Comparison of ENCODE assay signal across 10 cellular contexts in genomic region chr20:4998160-4998651, GRCh38. TPM values are rescaled to one million over a fixed set of nuclear protein-coding genes. Genes with fewer than 3 reads are reported as not detected.
DNase-seq lines count a peak whose midpoint lies in the region; ATAC-seq and TF ChIP-seq lines count a peak whose summit lies in the region.
"Had no signal": no experiment of that assay in that cellular context is flagged by ENCODE, and none has a peak within 500 bp of the region (broad histone marks: within the 10 kb centered on the region; RNA-seq: fewer than 3 reads in every experiment).

No MANE protein-coding gene starts in this region.

- in situ Hi-C loops in astrocyte of the cerebellum (cut with HindIII; ENCODE audit: low sequenced_read_pairs), result no loop called here

- no peaks in the 10 kb centered on the region for H3K27me3 Mint-ChIP-seq in activated CD8-positive, alpha-beta T cell treated with anti-CD3 and anti-CD28 coated beads for 36 hours
- peaks cover 2% of the 10 kb centered on the region for H3K27me3 Mint-ChIP-seq in activated CD8-positive, alpha-beta T cell treated with anti-CD3 and anti-CD28 coated beads, Interleukin-2, amount 10 ng/mL, durations not matched to agents 7 days and 5 days (ENCODE audit: low read depth)
- peaks cover under 1% of the 10 kb centered on the region for H3K27me3 Mint-ChIP-seq in activated CD4-positive, alpha-beta memory T cell treated with anti-CD3 and anti-CD28 coated beads, Interleukin-2, amount 10 ng/mL, durations not matched to agents 7 days and 5 days

- POLR2A ChIA-PET in activated CD8-positive, alpha-beta T cell treated with anti-CD3 and anti-CD28 coated beads for 36 hours (lab: Charles Lee), result interaction anchor here (0.9 kb wide), 1 partner anchor 93 kb away, joined by 4 read pairs; no protein-coding TSS in a partner anchor
- POLR2A ChIA-PET in activated CD8-positive, alpha-beta T cell treated with anti-CD3 and anti-CD28 coated beads, Interleukin-2, amount 10 ng/mL, durations not matched to agents 7 days and 5 days (lab: Charles Lee), result interaction anchor here (1.1 kb wide), 1 partner anchor 129 kb away, joined by 4 read pairs; the partner anchor contains the start of gene CDS2
- POLR2A ChIA-PET in activated CD4-positive, alpha-beta memory T cell treated with anti-CD3 and anti-CD28 coated beads, Interleukin-2, amount 10 ng/mL, durations not matched to agents 7 days and 5 days (lab: Charles Lee), result interaction anchor here (0.7 kb wide), 1 partner anchor 131 kb away, joined by 3 read pairs; no protein-coding TSS in a partner anchor

- H3K4me3 Mint-ChIP-seq in activated CD8-positive, alpha-beta T cell treated with anti-CD3 and anti-CD28 coated beads for 36 hours, result peak overlapping the region; percentile 18
- no peak overlapping the region for H3K4me3 Mint-ChIP-seq in activated CD8-positive, alpha-beta T cell treated with anti-CD3 and anti-CD28 coated beads, Interleukin-2, amount 10 ng/mL, durations not matched to agents 7 days and 5 days
- no peak overlapping the region for H3K4me3 Mint-ChIP-seq in activated CD4-positive, alpha-beta memory T cell treated with anti-CD3 and anti-CD28 coated beads, Interleukin-2, amount 10 ng/mL, durations not matched to agents 7 days and 5 days

- H3K4me1 Mint-ChIP-seq in activated CD8-positive, alpha-beta T cell treated with anti-CD3 and anti-CD28 coated beads for 36 hours (ENCODE audit: low read depth), result peaks cover 51% of the 10 kb centered on the region
- peaks cover 29% of the 10 kb centered on the region for H3K4me1 Mint-ChIP-seq in activated CD8-positive, alpha-beta T cell treated with anti-CD3 and anti-CD28 coated beads, Interleukin-2, amount 10 ng/mL, durations not matched to agents 7 days and 5 days (ENCODE audit: low read depth)
- H3K4me1 Mint-ChIP-seq in activated CD4-positive, alpha-beta memory T cell treated with anti-CD3 and anti-CD28 coated beads, Interleukin-2, amount 10 ng/mL, durations not matched to agents 7 days and 5 days, result peaks cover 24% of the 10 kb centered on the region

- H3K36me3 Mint-ChIP-seq in activated CD8-positive, alpha-beta T cell treated with anti-CD3 and anti-CD28 coated beads for 36 hours (ENCODE audit: low read depth), result peaks cover 6% of the 10 kb centered on the region
- H3K36me3 Mint-ChIP-seq in activated CD8-positive, alpha-beta T cell treated with anti-CD3 and anti-CD28 coated beads, Interleukin-2, amount 10 ng/mL, durations not matched to agents 7 days and 5 days (ENCODE audit: low read depth), result peaks cover 9% of the 10 kb centered on the region
- peaks cover 3% of the 10 kb centered on the region for H3K36me3 Mint-ChIP-seq in activated CD4-positive, alpha-beta memory T cell treated with anti-CD3 and anti-CD28 coated beads, Interleukin-2, amount 10 ng/mL, durations not matched to agents 7 days and 5 days (ENCODE audit: low read depth)

- no peak overlapping the region for H3K27ac Mint-ChIP-seq in activated CD8-positive, alpha-beta T cell treated with anti-CD3 and anti-CD28 coated beads for 36 hours
- no peak overlapping the region for H3K27ac Mint-ChIP-seq in activated CD8-positive, alpha-beta T cell treated with anti-CD3 and anti-CD28 coated beads, Interleukin-2, amount 10 ng/mL, durations not matched to agents 7 days and 5 days
- no peak overlapping the region for H3K27ac Mint-ChIP-seq in activated CD4-positive, alpha-beta memory T cell treated with anti-CD3 and anti-CD28 coated beads, Interleukin-2, amount 10 ng/mL, durations not matched to agents 7 days and 5 days

- H3K9me3 Mint-ChIP-seq in activated CD8-positive, alpha-beta T cell treated with anti-CD3 and anti-CD28 coated beads for 36 hours, result no peaks in the 10 kb centered on the region
- no peaks in the 10 kb centered on the region for H3K9me3 Mint-ChIP-seq in activated CD8-positive, alpha-beta T cell treated with anti-CD3 and anti-CD28 coated beads, Interleukin-2, amount 10 ng/mL, durations not matched to agents 7 days and 5 days (ENCODE audit: insufficient read depth)
- H3K9me3 Mint-ChIP-seq in activated CD4-positive, alpha-beta memory T cell treated with anti-CD3 and anti-CD28 coated beads, Interleukin-2, amount 10 ng/mL, durations not matched to agents 7 days and 5 days, result no peaks in the 10 kb centered on the region

- DNase-seq in activated CD8-positive, alpha-beta T cell treated with anti-CD3 and anti-CD28 coated beads for 36 hours, result no peak
- DNase-seq in activated CD8-positive, alpha-beta T cell treated with anti-CD3 and anti-CD28 coated beads, Interleukin-2, amount 10 ng/mL, durations not matched to agents 7 days and 5 days, result no peak
- DNase-seq in HuH-7.5 (ENCODE audit: low spot score) (peak; percentile 30), astrocyte of the cerebellum (ENCODE audit: low read depth) (no peak), retinal pigment epithelial cell (ENCODE audit: low read depth) (no peak), activated gamma-delta T cell (lab: John Stamatoyannopoulos, UW) (no peak), retina (no peak)
- no peak for DNase-seq in activated CD4-positive, alpha-beta memory T cell treated with anti-CD3 and anti-CD28 coated beads, Interleukin-2, amount 10 ng/mL, durations not matched to agents 7 days and 5 days
- DNase-seq: activated naive CD4-positive, alpha-beta T cell; NCI-H1417 had no signal

- no peak for ATAC-seq in activated CD8-positive, alpha-beta T cell treated with anti-CD3 and anti-CD28 coated beads for 36 hours
- ATAC-seq in activated CD8-positive, alpha-beta T cell treated with anti-CD3 and anti-CD28 coated beads, Interleukin-2, amount 10 ng/mL, durations not matched to agents 7 days and 5 days, result no peak

- TF ChIP-seq CTCF in activated CD8-positive, alpha-beta T cell treated with anti-CD3 and anti-CD28 coated beads for 36 hours (IDR thresholded peaks at IDR 0.05), result no peak
- TF ChIP-seq CTCF in astrocyte of the cerebellum (IDR thresholded peaks at IDR 0.05; ENCODE audit: low read depth, low read length, missing control alignments) (peak; percentile 33), retinal pigment epithelial cell (conservative IDR thresholded peaks at IDR 0.05; ENCODE audit: low read depth, low read length) (peak; percentile 41)

- intact Hi-C loops in activated CD8-positive, alpha-beta T cell treated with anti-CD3 and anti-CD28 coated beads for 36 hours (cut with micrococcal nuclease), result no loop called here

- H3K4me3 ChIP-seq in astrocyte of the cerebellum (ENCODE audit: low read depth, low read length) (no peak overlapping the region), retinal pigment epithelial cell (ENCODE audit: low read length) (no peak overlapping the region)

- CTCF ChIA-PET in activated CD8-positive, alpha-beta T cell treated with anti-CD3 and anti-CD28 coated beads for 36 hours (lab: Charles Lee), result interaction anchor here (0.9 to 1.7 kb wide), 2 partner anchors 43 to 103 kb away, joined by 3 to 13 read pairs; no protein-coding TSS in a partner anchor
- CTCF ChIA-PET in activated CD8-positive, alpha-beta T cell treated with anti-CD3 and anti-CD28 coated beads, Interleukin-2, amount 10 ng/mL, durations not matched to agents 7 days and 5 days (lab: Charles Lee), result interaction anchor here (0.6 to 3.6 kb wide), 6 partner anchors 25 to 306 kb away, joined by 3 to 12 read pairs (median 3); no protein-coding TSS in a partner anchor
- CTCF ChIA-PET in activated CD4-positive, alpha-beta memory T cell treated with anti-CD3 and anti-CD28 coated beads, Interleukin-2, amount 10 ng/mL, durations not matched to agents 7 days and 5 days (lab: Charles Lee), result interaction anchor here (0.6 to 3.5 kb wide), 4 partner anchors 24 to 239 kb away, joined by 3 to 15 read pairs (median 4); no protein-coding TSS in a partner anchor

RNA-seq across cellular contexts. Expression of gene SLC23A2, which starts 3.1 kb away (rescaled TPM):
- 10 to 100 TPM; 16.0 to 16.2 TPM for total RNA-seq in activated CD8-positive, alpha-beta T cell treated with anti-CD3 and anti-CD28 coated beads for 36 hours
- total RNA-seq in activated CD8-positive, alpha-beta T cell treated with anti-CD3 and anti-CD28 coated beads, Interleukin-2, amount 10 ng/mL, durations not matched to agents 7 days and 5 days, result 10 to 100 TPM; 14.7 to 16.7 TPM
- 10 to 100 TPM; 12.9 to 14.1 TPM for total RNA-seq in activated CD4-positive, alpha-beta memory T cell treated with anti-CD3 and anti-CD28 coated beads, Interleukin-2, amount 10 ng/mL, durations not matched to agents 7 days and 5 days
